In the genomic region with DNA sequence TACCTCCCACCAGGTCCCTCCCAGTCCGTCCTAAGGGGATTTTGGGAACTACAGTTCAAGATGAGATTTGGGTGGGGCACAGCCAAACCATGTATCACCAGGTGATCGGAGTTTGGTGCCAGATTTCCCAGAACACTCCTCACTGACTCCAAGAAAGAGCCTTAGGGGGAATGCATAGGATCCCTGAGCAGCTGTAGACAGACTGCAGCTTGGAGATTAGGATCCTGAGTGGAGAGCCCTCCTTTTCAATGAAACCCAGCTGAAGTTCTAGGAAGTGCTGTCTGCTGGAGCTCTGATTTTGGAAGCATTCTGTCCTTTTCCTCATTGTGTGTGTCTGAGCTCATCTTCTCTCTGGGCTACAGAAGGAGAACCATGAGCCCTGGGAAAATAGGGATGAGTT, we compare ENCODE assay signal across 1 cellular context.
TF ChIP-seq lines count a peak whose summit lies in the region.

No MANE protein-coding gene starts in this region.

TF ChIP-seq in K562, 482 proteins besides CTCF, POLR2A, EP300 and RAD21 (continued from another document):
- TF ChIP-seq, protein P1, sequence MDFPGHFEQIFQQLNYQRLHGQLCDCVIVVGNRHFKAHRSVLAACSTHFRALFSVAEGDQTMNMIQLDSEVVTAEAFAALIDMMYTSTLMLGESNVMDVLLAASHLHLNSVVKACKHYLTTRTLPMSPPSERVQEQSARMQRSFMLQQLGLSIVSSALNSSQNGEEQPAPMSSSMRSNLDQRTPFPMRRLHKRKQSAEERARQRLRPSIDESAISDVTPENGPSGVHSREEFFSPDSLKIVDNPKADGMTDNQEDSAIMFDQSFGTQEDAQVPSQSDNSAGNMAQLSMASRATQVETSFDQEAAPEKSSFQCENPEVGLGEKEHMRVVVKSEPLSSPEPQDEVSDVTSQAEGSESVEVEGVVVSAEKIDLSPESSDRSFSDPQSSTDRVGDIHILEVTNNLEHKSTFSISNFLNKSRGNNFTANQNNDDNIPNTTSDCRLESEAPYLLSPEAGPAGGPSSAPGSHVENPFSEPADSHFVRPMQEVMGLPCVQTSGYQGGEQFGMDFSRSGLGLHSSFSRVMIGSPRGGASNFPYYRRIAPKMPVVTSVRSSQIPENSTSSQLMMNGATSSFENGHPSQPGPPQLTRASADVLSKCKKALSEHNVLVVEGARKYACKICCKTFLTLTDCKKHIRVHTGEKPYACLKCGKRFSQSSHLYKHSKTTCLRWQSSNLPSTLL (IDR thresholded peaks at IDR 0.05) = peak; percentile 80
- TF ChIP-seq SMAD4 (CRISPR knock-in tag; conservative IDR thresholded peaks at IDR 0.05) (0 out of 2 replicates have a peak, but pooled peaks have one; percentile 46), CC2D1A (IDR thresholded peaks at IDR 0.05) (peak; percentile 69), SRSF3 (IDR thresholded peaks at IDR 0.05; ENCODE audit: insufficient read depth, low read length) (no peak), SREBF2 (CRISPR knock-in tag; IDR thresholded peaks at IDR 0.05) (no peak), ATF6 (CRISPR knock-in tag; IDR thresholded peaks at IDR 0.05) (no peak), PTTG1 (tag; IDR thresholded peaks at IDR 0.05; ENCODE audit: low read depth) (no peak), TARDBP (IDR thresholded peaks at IDR 0.05) (no peak), PKNOX1 (IDR thresholded peaks at IDR 0.05) (no peak), KHSRP (IDR thresholded peaks at IDR 0.05) (no peak), CBFA2T3 (IDR thresholded peaks at IDR 0.05) (peak; percentile 15; the same call in 1 of the 2 replicates)
- TF ChIP-seq, protein P2, sequence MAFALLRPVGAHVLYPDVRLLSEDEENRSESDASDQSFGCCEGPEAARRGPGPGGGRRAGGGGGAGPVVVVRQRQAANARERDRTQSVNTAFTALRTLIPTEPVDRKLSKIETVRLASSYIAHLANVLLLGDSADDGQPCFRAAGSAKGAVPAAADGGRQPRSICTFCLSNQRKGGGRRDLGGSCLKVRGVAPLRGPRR (CRISPR knock-in tag; IDR thresholded peaks at IDR 0.05) = no peak
- TF ChIP-seq, protein P3, sequence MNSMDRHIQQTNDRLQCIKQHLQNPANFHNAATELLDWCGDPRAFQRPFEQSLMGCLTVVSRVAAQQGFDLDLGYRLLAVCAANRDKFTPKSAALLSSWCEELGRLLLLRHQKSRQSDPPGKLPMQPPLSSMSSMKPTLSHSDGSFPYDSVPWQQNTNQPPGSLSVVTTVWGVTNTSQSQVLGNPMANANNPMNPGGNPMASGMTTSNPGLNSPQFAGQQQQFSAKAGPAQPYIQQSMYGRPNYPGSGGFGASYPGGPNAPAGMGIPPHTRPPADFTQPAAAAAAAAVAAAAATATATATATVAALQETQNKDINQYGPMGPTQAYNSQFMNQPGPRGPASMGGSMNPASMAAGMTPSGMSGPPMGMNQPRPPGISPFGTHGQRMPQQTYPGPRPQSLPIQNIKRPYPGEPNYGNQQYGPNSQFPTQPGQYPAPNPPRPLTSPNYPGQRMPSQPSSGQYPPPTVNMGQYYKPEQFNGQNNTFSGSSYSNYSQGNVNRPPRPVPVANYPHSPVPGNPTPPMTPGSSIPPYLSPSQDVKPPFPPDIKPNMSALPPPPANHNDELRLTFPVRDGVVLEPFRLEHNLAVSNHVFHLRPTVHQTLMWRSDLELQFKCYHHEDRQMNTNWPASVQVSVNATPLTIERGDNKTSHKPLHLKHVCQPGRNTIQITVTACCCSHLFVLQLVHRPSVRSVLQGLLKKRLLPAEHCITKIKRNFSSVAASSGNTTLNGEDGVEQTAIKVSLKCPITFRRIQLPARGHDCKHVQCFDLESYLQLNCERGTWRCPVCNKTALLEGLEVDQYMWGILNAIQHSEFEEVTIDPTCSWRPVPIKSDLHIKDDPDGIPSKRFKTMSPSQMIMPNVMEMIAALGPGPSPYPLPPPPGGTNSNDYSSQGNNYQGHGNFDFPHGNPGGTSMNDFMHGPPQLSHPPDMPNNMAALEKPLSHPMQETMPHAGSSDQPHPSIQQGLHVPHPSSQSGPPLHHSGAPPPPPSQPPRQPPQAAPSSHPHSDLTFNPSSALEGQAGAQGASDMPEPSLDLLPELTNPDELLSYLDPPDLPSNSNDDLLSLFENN (IDR thresholded peaks at IDR 0.05; ENCODE audit: low read depth in 2 of 2, low read length in 2 of 2) = no peak
